ENCODE assay signal across 32 cellular contexts in the genomic region with DNA sequence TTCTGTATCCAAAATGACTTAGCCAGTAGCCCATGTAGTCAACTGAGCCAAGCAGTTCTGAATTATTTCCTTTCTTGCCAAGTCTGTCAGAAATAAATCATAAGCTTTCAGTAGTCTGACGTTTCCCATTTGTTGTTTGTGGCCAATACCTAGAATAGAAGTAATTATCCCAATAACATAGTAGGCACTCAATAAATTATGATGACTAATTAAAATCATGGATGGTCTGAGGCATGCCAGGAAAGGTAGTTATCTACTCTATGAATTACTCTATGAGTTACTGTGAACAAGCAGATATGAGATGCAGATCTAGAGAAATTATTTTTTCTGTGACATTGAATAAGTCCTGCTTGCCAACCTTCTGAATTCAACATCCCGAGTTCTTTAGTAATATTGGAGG.
"Had no signal": no experiment of that assay in that cellular context is flagged by ENCODE, and none has a peak within 500 bp of the region (broad histone marks: within the 10 kb centered on the region; RNA-seq: fewer than 3 reads in every experiment).

No MANE protein-coding gene starts in this region.

- H3K4me3 ChIP-seq: colonic mucosa, MG63 had no signal

- DNase-seq: activated CD4-positive, alpha-beta T cell treated with anti-CD3 and anti-CD28 coated beads for 1 hour; activated CD4-positive, alpha-beta T cell treated with anti-CD3 and anti-CD28 coated beads for 48 hours; activated CD4-positive, alpha-beta T cell treated with anti-CD3 and anti-CD28 coated beads, Interleukin-2, amount 50 U/mL, for 4 hours; activated CD4-positive, CD25-positive, alpha-beta regulatory T cell; activated CD8-positive, alpha-beta memory T cell treated with anti-CD3 and anti-CD28 coated beads, Interleukin-2, amount 50 U/mL, for 4 hours; activated CD8-positive, alpha-beta T cell treated with anti-CD3 and anti-CD28 coated beads, Interleukin-2, amount 10 ng/mL, durations not matched to agents 7 days and 5 days; activated effector memory CD4-positive, alpha-beta T cell treated with Interleukin-2 at 50 U/mL for 16 hours; activated naive CD4-positive, alpha-beta T cell treated with anti-CD3 and anti-CD28 coated beads, Interleukin-2, amount 10 ng/mL, durations not matched to agents 7 days and 5 days; activated naive CD8-positive, alpha-beta T cell treated with anti-CD3 and anti-CD28 coated beads, Interleukin-2, amount 50 U/mL, for 24 hours; activated T-cell treated with anti-CD3 and anti-CD28 coated beads for 4 hours; activated T-cell treated with anti-CD3 and anti-CD28 coated beads, Interleukin-2, amount 50 U/mL, for 48 hours; aorta; brain microvascular endothelial cell; colonic mucosa; Karpas-422; MG63; NCI-H1048; NCI-H1105 treated with DMSO at 0.1 percent for 48 hours; NCI-H1436; NCI-H1694; NCI-H1930; NCI-H2081 treated with DMSO at 0.1 percent for 48 hours; NCI-H226; NCI-H524 treated with DMSO at 0.1 percent for 48 hours; NCI-H748 treated with DMSO at 0.1 percent for 48 hours; NK-92 treated with Interleukin-12 subunit alpha and Interleukin-12 subunit beta, amount 100 ng/mL, for 24 hours; PC-3; SIG-M5; T1000; WERI-Rb-1 had no signal

- ATAC-seq: activated CD8-positive, alpha-beta T cell treated with anti-CD3 and anti-CD28 coated beads, Interleukin-2, amount 10 ng/mL, durations not matched to agents 7 days and 5 days; activated naive CD8-positive, alpha-beta T cell treated with anti-CD3 and anti-CD28 coated beads, Interleukin-2, amount 50 U/mL, for 24 hours; PC-3; Right ventricle myocardium inferior had no signal

- FAIRE-seq: RCC 7860 had no signal
